ENCODE assay signal across 34 cellular contexts in genomic region chr17:64428406-64428805, GRCh38. TPM values are rescaled to one million over a fixed set of nuclear protein-coding genes. Genes with fewer than 3 reads are reported as not detected.
"Had no signal": no experiment of that assay in that cellular context is flagged by ENCODE, and none has a peak within 500 bp of the region (broad histone marks: within the 10 kb centered on the region; RNA-seq: fewer than 3 reads in every experiment).

No MANE protein-coding gene starts in this region.

- H3K27ac Mint-ChIP-seq: activated B cell treated with CpG ODN at 0.5 μM for 24 hours; activated CD4-positive, alpha-beta memory T cell treated with anti-CD3 and anti-CD28 coated beads for 36 hours; activated CD4-positive, alpha-beta T cell treated with anti-CD3 and anti-CD28 coated beads, Interleukin-2, amount 10 ng/mL, durations not matched to agents 24 days and 14 days; activated CD8-positive, alpha-beta T cell treated with anti-CD3 and anti-CD28 coated beads for 36 hours; activated naive CD4-positive, alpha-beta T cell treated with anti-CD3 and anti-CD28 coated beads for 36 hours; activated naive CD4-positive, alpha-beta T cell treated with anti-CD3 and anti-CD28 coated beads, Interleukin-2, amount 50 U/mL, for 72 hours; activated naive CD8-positive, alpha-beta T cell treated with anti-CD3 and anti-CD28 coated beads for 36 hours; activated T-cell treated with anti-CD3 and anti-CD28 coated beads, Interleukin-2, amount 50 U/mL, for 72 hours; activated T-helper 1 cell treated with anti-CD3 and anti-CD28 coated beads, Interleukin-12 subunit alpha, Interleukin-12 subunit beta, Interleukin-2, Interleukin-4 antibody, amounts not matched to agents 30 ng/mL and 10 ng/mL and 1 ng/mL, durations not matched to agents 14 hours and 24 hours and 36 hours; activated T-helper 17 cell treated with anti-CD3 and anti-CD28 coated beads, Interleukin-2, amount 50 U/mL, for 72 hours; T-helper 1 cell treated with Interleukin-12 subunit alpha and Interleukin-12 subunit beta and Interleukin-4 antibody, amounts not matched to agents 30 μg/mL and 1 μg/mL, for 36 hours; T-helper 2 cell treated with Interferon-gamma antibody and Interleukin-4, amounts not matched to agents 5 μg/mL and 100 μg/mL, for 36 hours had no signal

- H3K4me3 ChIP-seq: adrenal gland, body of pancreas, breast epithelium had no signal

- H3K27me3 ChIP-seq: adrenal gland, body of pancreas, brain microvascular endothelial cell, breast epithelium had no signal

- H3K9me3 ChIP-seq: adrenal gland, body of pancreas, breast epithelium had no signal

- ATAC-seq: activated CD8-positive, alpha-beta T cell treated with anti-CD3 and anti-CD28 coated beads for 36 hours; activated naive CD4-positive, alpha-beta T cell treated with anti-CD3 and anti-CD28 coated beads, Interleukin-2, amount 50 U/mL, for 72 hours; activated T-cell treated with anti-CD3 and anti-CD28 coated beads, Interleukin-2, amount 50 U/mL, for 4 hours; activated T-cell treated with anti-CD3 and anti-CD28 coated beads, Interleukin-2, amount 50 U/mL, for 72 hours; activated T-helper 17 cell treated with anti-CD3 and anti-CD28 coated beads, Interleukin-2, amount 50 U/mL, for 72 hours; body of pancreas had no signal

- H3K36me3 ChIP-seq: adrenal gland, brain microvascular endothelial cell, breast epithelium had no signal

- H3K27me3 Mint-ChIP-seq: activated B cell treated with CpG ODN at 0.5 μM for 24 hours; activated CD4-positive, alpha-beta memory T cell treated with anti-CD3 and anti-CD28 coated beads for 36 hours; activated CD8-positive, alpha-beta T cell treated with anti-CD3 and anti-CD28 coated beads for 36 hours; activated naive CD8-positive, alpha-beta T cell treated with anti-CD3 and anti-CD28 coated beads for 36 hours had no signal

- H3K4me3 Mint-ChIP-seq: activated B cell treated with CpG ODN at 0.5 μM for 24 hours; activated CD4-positive, alpha-beta memory T cell treated with anti-CD3 and anti-CD28 coated beads for 36 hours; activated CD4-positive, alpha-beta T cell treated with anti-CD3 and anti-CD28 coated beads, Interleukin-2, amount 10 ng/mL, durations not matched to agents 24 days and 14 days; activated CD8-positive, alpha-beta T cell treated with anti-CD3 and anti-CD28 coated beads for 36 hours; activated naive CD4-positive, alpha-beta T cell treated with anti-CD3 and anti-CD28 coated beads for 36 hours; activated naive CD8-positive, alpha-beta T cell treated with anti-CD3 and anti-CD28 coated beads for 36 hours; activated T-cell treated with anti-CD3 and anti-CD28 coated beads, Interleukin-2, amount 50 U/mL, for 4 hours; activated T-cell treated with anti-CD3 and anti-CD28 coated beads, Interleukin-2, amount 50 U/mL, for 72 hours; activated T-helper 1 cell treated with anti-CD3 and anti-CD28 coated beads, Interleukin-12 subunit alpha, Interleukin-12 subunit beta, Interleukin-2, Interleukin-4 antibody, amounts not matched to agents 30 ng/mL and 10 ng/mL and 1 ng/mL, durations not matched to agents 14 hours and 24 hours and 36 hours; activated T-helper 17 cell treated with anti-CD3 and anti-CD28 coated beads, Interleukin-2, amount 50 U/mL, for 72 hours; T-helper 1 cell treated with Interleukin-12 subunit alpha and Interleukin-12 subunit beta and Interleukin-4 antibody, amounts not matched to agents 30 μg/mL and 1 μg/mL, for 36 hours; T-helper 2 cell treated with Interferon-gamma antibody and Interleukin-4, amounts not matched to agents 5 μg/mL and 100 μg/mL, for 36 hours had no signal

- H3K4me1 Mint-ChIP-seq: activated B cell treated with CpG ODN at 0.5 μM for 24 hours; activated CD4-positive, alpha-beta T cell treated with anti-CD3 and anti-CD28 coated beads, Interleukin-2, amount 10 ng/mL, durations not matched to agents 24 days and 14 days had no signal

- DNase-seq: activated B cell treated with CpG ODN at 0.5 μM for 24 hours; activated CD4-positive, alpha-beta memory T cell treated with anti-CD3 and anti-CD28 coated beads for 36 hours; activated CD4-positive, alpha-beta T cell treated with anti-CD3 and anti-CD28 coated beads for 4 hours; activated CD4-positive, alpha-beta T cell treated with anti-CD3 and anti-CD28 coated beads, Interleukin-2, amount 10 ng/mL, durations not matched to agents 24 days and 14 days; activated CD4-positive, alpha-beta T cell treated with anti-CD3 and anti-CD28 coated beads, Interleukin-2, amount 50 U/mL, for 1 hour; activated CD4-positive, alpha-beta T cell treated with anti-CD3 and anti-CD28 coated beads, Interleukin-2, amount 50 U/mL, for 4 hours; activated CD4-positive, CD25-positive, alpha-beta regulatory T cell treated with anti-CD3 and anti-CD28 coated beads, Interleukin-2, amount 50 U/mL, for 72 hours; activated CD8-positive, alpha-beta memory T cell treated with anti-CD3 and anti-CD28 coated beads, Interleukin-2, amount 50 U/mL, for 4 hours; activated CD8-positive, alpha-beta T cell treated with anti-CD3 and anti-CD28 coated beads for 36 hours; activated effector memory CD4-positive, alpha-beta T cell treated with anti-CD3 and anti-CD28 coated beads, Interleukin-2, amount 50 U/mL, for 16 hours; activated gamma-delta T cell treated with Interleukin-2 at 50 U/mL for 16 hours; activated naive CD4-positive, alpha-beta T cell; activated naive CD4-positive, alpha-beta T cell treated with anti-CD3 and anti-CD28 coated beads for 36 hours; activated naive CD4-positive, alpha-beta T cell treated with anti-CD3 and anti-CD28 coated beads, Interleukin-2, amount 50 U/mL, for 16 hours; activated naive CD8-positive, alpha-beta T cell treated with anti-CD3 and anti-CD28 coated beads for 36 hours; activated T-cell treated with anti-CD3 and anti-CD28 coated beads for 4 hours; activated T-cell treated with anti-CD3 and anti-CD28 coated beads, Interleukin-2, amount 50 U/mL, for 1 hour; activated T-cell treated with anti-CD3 and anti-CD28 coated beads, Interleukin-2, amount 50 U/mL, for 4 hours; activated T-cell treated with anti-CD3 and anti-CD28 coated beads, Interleukin-2, amount 50 U/mL, for 72 hours; adrenal gland; amniotic stem cell; aorta; body of pancreas; brain microvascular endothelial cell; central memory CD4-positive, alpha-beta T cell; T-helper 2 cell; T-helper 9 cell had no signal

- H3K4me1 ChIP-seq: adrenal gland, body of pancreas, breast epithelium had no signal

- H3K27ac ChIP-seq: adrenal gland, body of pancreas, brain microvascular endothelial cell, breast epithelium, VCaP had no signal

- H3K9me3 Mint-ChIP-seq: activated B cell treated with CpG ODN at 0.5 μM for 24 hours; activated CD4-positive, alpha-beta memory T cell treated with anti-CD3 and anti-CD28 coated beads for 36 hours; activated CD4-positive, alpha-beta T cell treated with anti-CD3 and anti-CD28 coated beads, Interleukin-2, amount 10 ng/mL, durations not matched to agents 24 days and 14 days; activated CD8-positive, alpha-beta T cell treated with anti-CD3 and anti-CD28 coated beads for 36 hours; activated naive CD4-positive, alpha-beta T cell treated with anti-CD3 and anti-CD28 coated beads for 36 hours; activated naive CD4-positive, alpha-beta T cell treated with anti-CD3 and anti-CD28 coated beads, Interleukin-2, amount 50 U/mL, for 72 hours; activated naive CD8-positive, alpha-beta T cell treated with anti-CD3 and anti-CD28 coated beads for 36 hours; activated T-cell treated with anti-CD3 and anti-CD28 coated beads, Interleukin-2, amount 50 U/mL, for 4 hours; activated T-cell treated with anti-CD3 and anti-CD28 coated beads, Interleukin-2, amount 50 U/mL, for 72 hours; activated T-helper 1 cell treated with anti-CD3 and anti-CD28 coated beads, Interleukin-12 subunit alpha, Interleukin-12 subunit beta, Interleukin-2, Interleukin-4 antibody, amounts not matched to agents 30 ng/mL and 10 ng/mL and 1 ng/mL, durations not matched to agents 14 hours and 24 hours and 36 hours; activated T-helper 17 cell treated with anti-CD3 and anti-CD28 coated beads, Interleukin-2, amount 50 U/mL, for 72 hours; T-helper 1 cell treated with Interleukin-12 subunit alpha and Interleukin-12 subunit beta and Interleukin-4 antibody, amounts not matched to agents 30 μg/mL and 1 μg/mL, for 36 hours; T-helper 2 cell treated with Interferon-gamma antibody and Interleukin-4, amounts not matched to agents 5 μg/mL and 100 μg/mL, for 36 hours had no signal

- H3K36me3 Mint-ChIP-seq: activated CD4-positive, alpha-beta memory T cell treated with anti-CD3 and anti-CD28 coated beads for 36 hours; activated naive CD4-positive, alpha-beta T cell treated with anti-CD3 and anti-CD28 coated beads, Interleukin-2, amount 50 U/mL, for 72 hours; activated naive CD8-positive, alpha-beta T cell treated with anti-CD3 and anti-CD28 coated beads for 36 hours had no signal

RNA-seq across cellular contexts. Expression of gene MILR1, which starts 20.5 kb away (rescaled TPM):
- total RNA-seq: activated CD4-positive, alpha-beta memory T cell treated with anti-CD3 and anti-CD28 coated beads for 36 hours; activated T-cell treated with anti-CD3 and anti-CD28 coated beads, Interleukin-2, amount 50 U/mL, for 4 hours; activated T-helper 17 cell treated with anti-CD3 and anti-CD28 coated beads, Interleukin-2, amount 50 U/mL, for 72 hours had no signal
